ENCODE assay signal across 19 cellular contexts in the genomic region with DNA sequence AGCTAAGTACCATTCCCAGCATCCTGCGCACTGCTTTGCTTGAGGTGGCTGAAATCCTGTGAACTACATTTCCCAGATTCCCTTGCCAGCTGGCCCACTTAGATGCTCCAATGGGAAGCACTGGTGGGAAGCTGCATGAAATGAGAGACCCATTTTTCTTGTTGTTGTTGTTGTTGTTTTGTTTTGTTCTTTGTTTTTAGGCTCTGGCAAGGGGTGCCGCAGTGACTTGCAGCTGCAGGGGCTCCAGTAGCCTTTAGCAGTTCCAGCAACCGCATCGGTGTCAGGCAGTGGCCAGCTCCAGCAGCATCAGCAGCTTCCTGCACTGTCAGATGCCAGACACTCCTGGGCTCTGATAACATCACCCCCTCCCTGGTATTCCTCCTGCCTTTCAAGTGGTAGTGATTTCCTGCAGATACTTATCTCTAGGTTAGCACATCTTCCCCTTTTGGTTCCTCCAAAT. TPM values are rescaled to one million over a fixed set of nuclear protein-coding genes. Genes with fewer than 3 reads are reported as not detected.
A peak's percentile ranks its signal among the peaks of the same experiment; 100 is the strongest.
DNase-seq lines count a peak whose midpoint lies in the region; ATAC-seq, FAIRE-seq and TF ChIP-seq lines count a peak whose summit lies in the region.
"Had no signal": no experiment of that assay in that cellular context is flagged by ENCODE, and none has a peak within 500 bp of the region (broad histone marks: within the 10 kb centered on the region; RNA-seq: fewer than 3 reads in every experiment).

No MANE protein-coding gene starts in this region.

- TF ChIP-seq CTCF in left ventricle myocardium inferior (IDR thresholded peaks at IDR 0.05; ENCODE audit: borderline replicate concordance) (no peak), K562 (IDR thresholded peaks at IDR 0.05 in 2 of 3, conservative IDR thresholded peaks at IDR 0.05 in 1 of 3; ENCODE audit: insufficient read depth in 2 of 3, low read depth in 1 of 3, low read length in 3 of 3) (no peak)

- H2AFZ ChIP-seq in K562 (ENCODE audit: low read depth, low read length), result no peak overlapping the region

- no peak for TF ChIP-seq POLR2A in K562 (conservative IDR thresholded peaks at IDR 0.05)

- H3K4me1 ChIP-seq in left ventricle myocardium inferior (peaks cover 20% of the 10 kb centered on the region), K562 (replicated peaks in 1 of 2; ENCODE audit: control insufficient read depth in 2 of 2, insufficient read depth in 2 of 2, low read length in 2 of 2) (peaks cover 2 to 18% of the 10 kb centered on the region in 2 experiments; a peak in 4 of 5 replicates)

- POLR2A ChIA-PET in K562 (lab: Yijun Ruan, JAX), result interaction anchor here (1.3 to 1.6 kb wide), 3 partner anchors 9 to 101 kb away, joined by 3 to 8 read pairs (median 8); a partner anchor contains a TSS

- no peaks in the 10 kb centered on the region for H3K79me2 ChIP-seq in K562 (ENCODE audit: control insufficient read depth, insufficient read depth, low read length)

- TF ChIP-seq RAD21 in K562 (CRISPR knock-in tag; conservative IDR thresholded peaks at IDR 0.05 in 1 of 2, IDR thresholded peaks at IDR 0.05 in 1 of 2), result no peak

- H3K36me3 ChIP-seq in left ventricle myocardium inferior (no peaks in the 10 kb centered on the region), K562 (ENCODE audit: control insufficient read depth, insufficient read depth, low read length) (no peaks in the 10 kb centered on the region)
- H3K36me3 ChIP-seq: SJCRH30, thoracic aorta had no signal

- H3K27ac ChIP-seq in left ventricle myocardium inferior (replicated peaks), result no peak overlapping the region
- no peak overlapping the region for H3K27ac ChIP-seq in K562 (ENCODE audit: extremely low read depth, low read depth, low read length)
- H3K27ac ChIP-seq: SJCRH30, thoracic aorta had no signal

- H3K4me2 ChIP-seq in K562 (ENCODE audit: insufficient read depth, low read length), result no peak overlapping the region

- no peak overlapping the region for H3K4me3 ChIP-seq in left ventricle myocardium inferior
- no peak overlapping the region for H3K4me3 ChIP-seq in K562
- H3K4me3 ChIP-seq: SJCRH30, thoracic aorta had no signal

- in situ Hi-C loops in K562 (cut with MboI), result loop anchor here (10.0 kb wide), 1 partner anchor 265 kb away; no protein-coding TSS in a partner anchor

- BruUV-seq in K562 (replicated peaks; lab: Mats Ljungman, UMichigan), result no TSS peak

- no peak for TF ChIP-seq EP300 in K562 (IDR thresholded peaks at IDR 0.05; ENCODE audit: low read length)

- H4K20me1 ChIP-seq in K562 (replicated peaks; ENCODE audit: control insufficient read depth, insufficient read depth, low read length), result no peaks in the 10 kb centered on the region

- no peak for FAIRE-seq in K562 (lab: Jason Lieb, UNC)
- FAIRE-seq: GM19239, HTR-8/SVneo, TTC549 had no signal

- H3K9ac ChIP-seq in K562 (ENCODE audit: insufficient read depth in 1 of 2, low read depth in 2 of 2, low read length in 2 of 2), result no peak overlapping the region

- H3K27me3 ChIP-seq in left ventricle myocardium inferior (ENCODE audit: low read depth) (no peaks in the 10 kb centered on the region), K562 (ENCODE audit: control insufficient read depth in 2 of 2, insufficient read depth in 2 of 2, low read length in 2 of 2) (no peaks in the 10 kb centered on the region)
- H3K27me3 ChIP-seq: SJCRH30 had no signal

- H3K9me3 ChIP-seq in left ventricle myocardium inferior (replicated peaks) (no peaks in the 10 kb centered on the region), K562 (replicated peaks; ENCODE audit: control insufficient read depth, insufficient read depth, low read depth, low read length) (peaks cover 4% of the 10 kb centered on the region; the same call in 1 of the 2 replicates)
- H3K9me3 ChIP-seq: thoracic aorta had no signal

- 68% methylated on average over 4 of the region's 4 CpGs for WGBS in K562 (ENCODE audit: insufficient coverage, low coverage, missing lambda C conversion rate)

- intact Hi-C loops in left ventricle myocardium superior (cut with micrococcal nuclease), result no loop called here
- intact Hi-C loops in left ventricle myocardium inferior (cut with micrococcal nuclease), result no loop called here
- intact Hi-C loops in K562 (cut with micrococcal nuclease), result loop anchor here (5.0 kb wide), 2 partner anchors 73 to 138 kb away; no protein-coding TSS in a partner anchor

- no peak for DNase-seq in left ventricle myocardium superior
- DNase-seq in left ventricle myocardium inferior, result no peak
- DNase-seq in K562 (ENCODE audit: extremely low read depth in 1 of 4, low spot score in 3 of 4), result no peak
- peak; percentile 94 for DNase-seq in islet precursor cell
- DNase-seq in HK-2 (ENCODE audit: unreplicated experiment), result no peak
- no peak for DNase-seq in stimulated activated CD4-positive, alpha-beta T cell treated with anti-CD3 and anti-CD28 coated beads, Interleukin-4, amount 100 ng/mL, for 4 hours
- DNase-seq in COR-L47 (lab: John Stamatoyannopoulos, UW), result no peak
- no peak for DNase-seq in NK-92 (lab: John Stamatoyannopoulos, UW; ENCODE audit: unreplicated experiment)
- DNase-seq: ACHN; activated CD4-positive, alpha-beta memory T cell treated with anti-CD3 and anti-CD28 coated beads, Interleukin-2, amount 10 ng/mL, durations not matched to agents 7 days and 5 days; activated T-cell treated with anti-CD3 and anti-CD28 coated beads, Interleukin-2, amount 50 U/mL, for 72 hours; kidney glomerular epithelial cell; naive thymus-derived CD4-positive, alpha-beta T cell; NCI-H2029 treated with DMSO at 0.1 percent for 48 hours had no signal

- no peaks in the 10 kb centered on the region for H3K9me1 ChIP-seq in K562 (ENCODE audit: control insufficient read depth, insufficient read depth, low read length)

- ATAC-seq in left ventricle myocardium superior (peak; percentile 49), K562 (no peak)
- ATAC-seq: activated T-cell treated with anti-CD3 and anti-CD28 coated beads, Interleukin-2, amount 50 U/mL, for 72 hours; naive thymus-derived CD4-positive, alpha-beta T cell had no signal

- CTCF ChIA-PET in K562 (lab: Yijun Ruan, JAX; ENCODE audit: low intra/inter-chr PET ratio), result no interaction called here

TF ChIP-seq in K562, 482 proteins besides CTCF, POLR2A, EP300 and RAD21:
- TF ChIP-seq PTBP1 (IDR thresholded peaks at IDR 0.05; ENCODE audit: low read depth, low read length) (no peak), SMARCC2 (IDR thresholded peaks at IDR 0.05; ENCODE audit: low read depth) (no peak), CTBP1 (IDR thresholded peaks at IDR 0.05; ENCODE audit: borderline replicate concordance) (peak; percentile 37; the same call in 1 of the 2 replicates)

RNA-seq across cellular contexts. Expression of a gene that starts 8.8 kb away (rescaled TPM):
- total RNA-seq in left ventricle myocardium superior, result 133 TPM
- total RNA-seq in left ventricle myocardium inferior, result 153 TPM
- 57.3 and 84.8 TPM in 2 replicates for total RNA-seq in K562 (2011; cell fraction: chromatin; rRNA removed; ENCODE audit: low replicate concordance)
- 43.2 and 49.0 TPM in 2 replicates for total RNA-seq in K562 (2011; cell fraction: nucleolus; rRNA removed)
- 64.0 and 78.9 TPM in 2 replicates for total RNA-seq in K562 (2011; cell fraction: nucleoplasm; rRNA removed)
- 5.8 and 9.4 TPM in 2 replicates for total RNA-seq in K562 (2014; rRNA removed)
- total RNA-seq in K562 (2014; rRNA removed; fragmentation: Illumina TruSeq; extraction: Trizol), result 11.0 and 12.7 TPM in 2 replicates
- 3.0 and 3.9 TPM in 2 replicates for total RNA-seq in K562 (2015; rRNA removed; fragmentation: Illumina TruSeq; extraction: Trizol)
- 11.5 and 13.0 TPM in 2 replicates for total RNA-seq in K562 (2021)
- polyA plus RNA-seq in K562 (2011; rRNA removed), result 49.5 and 87.6 TPM in 2 replicates
- 23.6 and 30.2 TPM in 2 replicates for polyA plus RNA-seq in K562 (2011; cell fraction: cytosol; rRNA removed)
- 40.3 and 50.5 TPM in 2 replicates for polyA plus RNA-seq in K562 (2011; cell fraction: nucleus; rRNA removed)
- 8.2 and 20.2 TPM in 2 replicates for polyA plus RNA-seq in K562 (2012)
- polyA plus RNA-seq in K562 (2014; fragmentation: Illumina TruSeq; extraction: Trizol), result 11.4 and 15.0 TPM in 2 replicates
- polyA plus RNA-seq in K562 (2014; fragmentation: Nextera tagmentation; extraction: Ambion mirVana), result 1 to 10 TPM; 2.5 to 3.0 TPM
- 5.3 and 6.7 TPM in 2 replicates for polyA plus RNA-seq in K562 (2014; rRNA removed)
- 68.1 and 110 TPM in 2 replicates for polyA minus RNA-seq in K562 (2011; rRNA and poly(A)+ RNA removed)
- polyA minus RNA-seq in K562 (2011; cell fraction: cytosol; rRNA and poly(A)+ RNA removed), result 30.3 and 62.4 TPM in 2 replicates
- 57.8 and 58.2 TPM in 2 replicates for polyA minus RNA-seq in K562 (2011; cell fraction: nucleus; rRNA and poly(A)+ RNA removed)
